ENCODE assay signal across 9 cellular contexts in the genomic region with DNA sequence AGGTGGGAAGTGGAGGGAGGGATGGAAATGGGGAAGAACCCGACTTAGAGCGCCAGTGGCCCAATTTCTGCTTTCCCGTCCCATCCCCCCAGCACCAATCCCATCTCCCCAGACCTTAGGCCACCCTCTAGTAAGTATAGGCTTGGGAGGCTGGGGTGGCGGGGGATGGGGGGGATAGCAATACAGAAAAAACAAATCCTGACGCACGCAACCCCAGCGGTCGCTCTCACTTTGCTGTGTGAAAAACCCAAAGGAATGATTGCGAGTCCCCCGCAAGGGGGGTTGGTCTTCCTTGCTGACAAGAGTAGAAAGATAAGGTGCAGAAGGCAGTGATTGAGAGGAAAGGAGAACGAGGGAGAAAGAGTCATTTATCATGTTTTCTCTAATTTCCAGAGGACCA. TPM values are rescaled to one million over a fixed set of nuclear protein-coding genes. Genes with fewer than 3 reads are reported as not detected.
DNase-seq lines count a peak whose midpoint lies in the region; ATAC-seq and TF ChIP-seq lines count a peak whose summit lies in the region.
"Had no signal": no experiment of that assay in that cellular context is flagged by ENCODE, and none has a peak within 500 bp of the region (broad histone marks: within the 10 kb centered on the region; RNA-seq: fewer than 3 reads in every experiment).

No MANE protein-coding gene starts in this region.

- H3K4me3 ChIP-seq in HAP-1 (peak overlapping the region; percentile 36), heart left ventricle (peak overlapping the region; percentile 39 to 71 (median 59)), retinal pigment epithelial cell (ENCODE audit: low read length) (peak overlapping the region; percentile 69)

- peak in 1 of 2 experiments; percentile 23 for DNase-seq in HAP-1 (ENCODE audit: low spot score in 2 of 2)
- peak; percentile 64 for DNase-seq in SK-N-DZ (ENCODE audit: low spot score)
- peak in 2 of 5 donors; percentile 24 to 28 for DNase-seq in heart left ventricle
- no peak for DNase-seq in retinal pigment epithelial cell (ENCODE audit: low read depth)
- no peak for DNase-seq in stimulated activated CD4-positive, alpha-beta T cell treated with anti-CD3 and anti-CD28 coated beads, Interleukin-4, amount 100 ng/mL, for 24 hours
- DNase-seq in NCI-H226, result no peak
- no peak for DNase-seq in posterior vena cava (ENCODE audit: low spot score)

- no peaks in the 10 kb centered on the region for H3K36me3 ChIP-seq in HAP-1 (replicated peaks)
- no peaks in the 10 kb centered on the region for H3K36me3 ChIP-seq in heart left ventricle
- H3K36me3 ChIP-seq: left lung had no signal

- intact Hi-C loops in heart left ventricle (cut with DNase I) (loop anchor here in 6 of 10 donors (5.0 kb wide), 1 partner anchor 83 kb away; no protein-coding TSS in a partner anchor), posterior vena cava (cut with DNase I) (loop anchor here (5.0 to 10.0 kb wide), 2 partner anchors 83 to 1885 kb away; partner anchors contain the start of gene TMA16 (in 1 of the 2))

- ATAC-seq in heart left ventricle, result peak in 1 of 4 donors; percentile 29
- ATAC-seq in GM19035 (IDR thresholded peaks at IDR 0.05; ENCODE audit: unreplicated experiment), result no peak

- no peak for TF ChIP-seq POLR2A in heart left ventricle (IDR thresholded peaks at IDR 0.05)

- in situ Hi-C loops in HAP-1 (cut with MboI; ENCODE audit: low sequenced_read_pairs), result no loop called here

- TF ChIP-seq CTCF in heart left ventricle (IDR thresholded peaks at IDR 0.05) (no peak), retinal pigment epithelial cell (conservative IDR thresholded peaks at IDR 0.05; ENCODE audit: low read depth, low read length) (no peak)

- peak overlapping the region; percentile 17 to 80 (median 64) for H3K27ac ChIP-seq in heart left ventricle
- H3K27ac ChIP-seq: left lung had no signal

- 46 to 54% (median 49%) methylated on average over 10 to 11 of the region's 11 CpGs for WGBS in heart left ventricle, 4 donors

- H3K4me1 ChIP-seq in HAP-1 (peaks cover 7% of the 10 kb centered on the region), heart left ventricle (peaks cover 0 to 21% (median 2%) of the 10 kb centered on the region in 12 donors)
- H3K4me1 ChIP-seq: left lung had no signal

- no peaks in the 10 kb centered on the region for H3K9me3 ChIP-seq in HAP-1
- H3K9me3 ChIP-seq in heart left ventricle, result peaks cover 0 to 9% (median under 1%) of the 10 kb centered on the region in 12 donors
- H3K9me3 ChIP-seq: left lung had no signal

- H3K27me3 ChIP-seq in HAP-1 (ENCODE audit: low read depth) (peaks cover 8% of the 10 kb centered on the region), heart left ventricle (peaks cover 0 to 44% (median 4%) of the 10 kb centered on the region in 9 donors)

RNA-seq across cellular contexts. Expression of gene CPE, which starts 0.9 kb away (rescaled TPM):
- polyA plus RNA-seq in SK-N-DZ (2014; cell fraction: cytosol; rRNA removed), result 106 and 113 TPM in 2 replicates
- polyA plus RNA-seq in SK-N-DZ (2014; cell fraction: nucleus; rRNA removed), result 38.1 and 46.7 TPM in 2 replicates
- total RNA-seq in heart left ventricle (100 to 1,000 TPM in 1 of 9 donors, 10 to 100 TPM in 8; 16.6 to 115 (median 34.5) TPM), posterior vena cava (100 to 1,000 TPM; 334 to 383 TPM)
- 10 to 100 TPM; 13.3 to 23.4 TPM for polyA plus RNA-seq in heart left ventricle

RNA-seq across cellular contexts. Expression of gene MSMO1, which starts 52.2 kb away (rescaled TPM):
- 129 and 134 TPM in 2 replicates for polyA plus RNA-seq in SK-N-DZ (2014; cell fraction: cytosol; rRNA removed)
- polyA plus RNA-seq in SK-N-DZ (2014; cell fraction: nucleus; rRNA removed), result 54.2 and 64.7 TPM in 2 replicates
- total RNA-seq in heart left ventricle (10 to 100 TPM in 7 of 9 donors, 1 to 10 TPM in 2; 7.1 to 16.9 (median 13.2) TPM), posterior vena cava (10 to 100 TPM; 21.5 to 26.8 TPM)
- 10 to 100 TPM in 1 of 2 donors, 1 to 10 TPM in 1; 6.0 to 28.4 TPM for polyA plus RNA-seq in heart left ventricle
